17 cellular contexts compared by ENCODE assay signal in genomic region chr9:297795-298119, GRCh38.
DNase-seq lines count a peak whose midpoint lies in the region; ATAC-seq, FAIRE-seq and TF ChIP-seq lines count a peak whose summit lies in the region.
"Had no signal": no experiment of that assay in that cellular context is flagged by ENCODE, and none has a peak within 500 bp of the region (broad histone marks: within the 10 kb centered on the region; RNA-seq: fewer than 3 reads in every experiment).

No MANE protein-coding gene starts in this region.

- POLR2A ChIA-PET in activated CD8-positive, alpha-beta T cell treated with anti-CD3 and anti-CD28 coated beads, Interleukin-2, amount 10 ng/mL, durations not matched to agents 7 days and 5 days (lab: Charles Lee) = interaction anchor here (1.0 to 3.5 kb wide), 3 partner anchors 12 to 26 kb away, joined by 3 to 12 read pairs (median 3); no protein-coding TSS in a partner anchor

- no peak overlapping the region for H4K91ac ChIP-seq in H9 (ENCODE audit: insufficient read length, low read depth, low read length)

- ATAC-seq in activated CD8-positive, alpha-beta T cell treated with anti-CD3 and anti-CD28 coated beads, Interleukin-2, amount 10 ng/mL, durations not matched to agents 7 days and 5 days = no peak
- ATAC-seq in foreskin keratinocyte (peak; percentile 9), body of pancreas (no peak)
- ATAC-seq: HepG2 had no signal

- no peak overlapping the region for H2AFZ ChIP-seq in H9 (ENCODE audit: low read length)

- H3K9me3 ChIP-seq in small intestine (ENCODE audit: control insufficient read depth, low read depth) (no peaks in the 10 kb centered on the region), H9 (ENCODE audit: control insufficient read depth, low read depth, low read length) (no peaks in the 10 kb centered on the region), tibial artery (no peaks in the 10 kb centered on the region), body of pancreas (no peaks in the 10 kb centered on the region)

- H3K27me3 Mint-ChIP-seq in activated naive CD4-positive, alpha-beta T cell treated with anti-CD3 and anti-CD28 coated beads, Interleukin-2, amount 50 U/mL, for 24 hours = no peaks in the 10 kb centered on the region
- no peaks in the 10 kb centered on the region for H3K27me3 Mint-ChIP-seq in activated CD8-positive, alpha-beta T cell treated with anti-CD3 and anti-CD28 coated beads, Interleukin-2, amount 10 ng/mL, durations not matched to agents 7 days and 5 days (ENCODE audit: low read depth)
- H3K27me3 Mint-ChIP-seq in H9 (ENCODE audit: low read depth) = no peaks in the 10 kb centered on the region

- H3K27ac ChIP-seq in foreskin keratinocyte = no peak overlapping the region
- H3K27ac ChIP-seq in small intestine (ENCODE audit: low read depth in 1 of 2, low read length in 1 of 2) = no peak overlapping the region
- no peak overlapping the region for H3K27ac ChIP-seq in H9 (ENCODE audit: insufficient read length, low read depth, low read length)
- H3K27ac ChIP-seq in tibial artery = no peak overlapping the region
- peak overlapping the region in 1 of 4 donors; percentile 54 for H3K27ac ChIP-seq in body of pancreas

- H3K18ac ChIP-seq in H9 (ENCODE audit: insufficient read length, low read depth, low read length) = no peak overlapping the region

- no peak overlapping the region for H3K4me2 ChIP-seq in H9 (ENCODE audit: insufficient read depth, insufficient read length, low read length)

- DNase-seq in activated naive CD4-positive, alpha-beta T cell treated with Interleukin-2 at 50 U/mL for 16 hours = no peak
- DNase-seq in activated CD8-positive, alpha-beta T cell treated with anti-CD3 and anti-CD28 coated beads, Interleukin-2, amount 10 ng/mL, durations not matched to agents 7 days and 5 days = no peak
- DNase-seq in foreskin keratinocyte (no peak), small intestine (no peak), H9 (no peak), tibial artery (no peak), body of pancreas (no peak)
- DNase-seq: activated T-cell treated with anti-CD3 and anti-CD28 coated beads for 4 hours; HCEC 1CT; mesendoderm; NCI-H2081 treated with DMSO at 0.1 percent for 48 hours; NCI-H774; stimulated activated CD4-positive, alpha-beta T cell treated with anti-CD3 and anti-CD28 coated beads, Interleukin-4, amount 100 ng/mL, for 24 hours had no signal

- H3K4me1 Mint-ChIP-seq in activated naive CD4-positive, alpha-beta T cell treated with anti-CD3 and anti-CD28 coated beads, Interleukin-2, amount 50 U/mL, for 24 hours = peaks cover 54% of the 10 kb centered on the region
- H3K4me1 Mint-ChIP-seq in activated CD8-positive, alpha-beta T cell treated with anti-CD3 and anti-CD28 coated beads, Interleukin-2, amount 10 ng/mL, durations not matched to agents 7 days and 5 days (ENCODE audit: low read depth) = peaks cover 47% of the 10 kb centered on the region
- peaks cover 0 to 3% of the 10 kb centered on the region in 2 experiments; a peak in 1 of 4 replicates for H3K4me1 Mint-ChIP-seq in H9

- no peak overlapping the region for H3K23ac ChIP-seq in H9 (ENCODE audit: insufficient read length, low read depth, low read length)

- intact Hi-C loops in tibial artery (cut with DNase I; ENCODE audit: low total_unique reads) (no loop called here), body of pancreas (cut with DNase I) (loop anchor here (10.0 kb wide), 1 partner anchor 57 kb away; no protein-coding TSS in a partner anchor)

- no peaks in the 10 kb centered on the region for H3K36me3 ChIP-seq in small intestine (ENCODE audit: control insufficient read depth in 2 of 2, insufficient read depth in 2 of 2, low read length in 2 of 2)
- no peaks in the 10 kb centered on the region for H3K36me3 ChIP-seq in tibial artery
- H3K36me3 ChIP-seq in body of pancreas (replicated peaks in 1 of 2; ENCODE audit: insufficient read depth in 1 of 2, low read depth in 2 of 2) = no peaks in the 10 kb centered on the region

- no peak overlapping the region for H3K4me3 Mint-ChIP-seq in activated naive CD4-positive, alpha-beta T cell treated with anti-CD3 and anti-CD28 coated beads, Interleukin-2, amount 50 U/mL, for 24 hours
- no peak overlapping the region for H3K4me3 Mint-ChIP-seq in activated CD8-positive, alpha-beta T cell treated with anti-CD3 and anti-CD28 coated beads, Interleukin-2, amount 10 ng/mL, durations not matched to agents 7 days and 5 days
- no peak overlapping the region for H3K4me3 Mint-ChIP-seq in H9

- no peak overlapping the region for H3K4me3 ChIP-seq in small intestine (ENCODE audit: low read depth in 1 of 2, low read length in 2 of 2)
- H3K4me3 ChIP-seq in tibial artery = no peak overlapping the region
- H3K4me3 ChIP-seq in body of pancreas = no peak overlapping the region
- H3K4me3 ChIP-seq: coronary artery had no signal

- H3T11ph ChIP-seq in H9 (ENCODE audit: low read length) = no peak overlapping the region

- no peaks in the 10 kb centered on the region for H3K27me3 ChIP-seq in foreskin keratinocyte
- no peaks in the 10 kb centered on the region for H3K27me3 ChIP-seq in small intestine (ENCODE audit: control insufficient read depth in 2 of 2, insufficient read depth in 2 of 2, low read length in 2 of 2)
- no peaks in the 10 kb centered on the region for H3K27me3 ChIP-seq in H9 (ENCODE audit: insufficient read depth, low read length)
- peaks cover 0 to 2% of the 10 kb centered on the region in 2 donors for H3K27me3 ChIP-seq in tibial artery
- no peaks in the 10 kb centered on the region for H3K27me3 ChIP-seq in body of pancreas

- no peak for TF ChIP-seq CTCF in foreskin keratinocyte (conservative IDR thresholded peaks at IDR 0.05)
- no peak for TF ChIP-seq CTCF in H9 (conservative IDR thresholded peaks at IDR 0.05)
- no peak for TF ChIP-seq CTCF in tibial artery (IDR thresholded peaks at IDR 0.05)
- no peak for TF ChIP-seq CTCF in body of pancreas (IDR thresholded peaks at IDR 0.05)

- no peak overlapping the region for H4K5ac ChIP-seq in H9 (ENCODE audit: insufficient read length, low read depth, low read length)

- H2AK5ac ChIP-seq in H9 (ENCODE audit: insufficient read length, low read length) = no peak overlapping the region

- no peak overlapping the region for H3K4ac ChIP-seq in H9 (ENCODE audit: low read depth, low read length)

- no peak overlapping the region for H2BK120ac ChIP-seq in H9 (ENCODE audit: low read depth, low read length, poor library complexity, severe bottlenecking)

- H4K8ac ChIP-seq in H9 (replicated peaks; ENCODE audit: insufficient read length, low read depth, low read length) = no peak overlapping the region

- H2BK20ac ChIP-seq in H9 (ENCODE audit: low read depth, low read length, poor library complexity, severe bottlenecking) = no peak overlapping the region

- no peak overlapping the region for H3K9ac ChIP-seq in H9 (ENCODE audit: extremely low read depth, insufficient read length, low read length)

- no peaks in the 10 kb centered on the region for H3K79me1 ChIP-seq in H9 (ENCODE audit: insufficient read depth, low read depth, low read length, poor library complexity, severe bottlenecking)

- no peak overlapping the region for H2BK5ac ChIP-seq in H9 (ENCODE audit: insufficient read length, low read length)

- peak overlapping the region; percentile 86 for H3K27ac Mint-ChIP-seq in activated naive CD4-positive, alpha-beta T cell treated with anti-CD3 and anti-CD28 coated beads, Interleukin-2, amount 50 U/mL, for 24 hours
- H3K27ac Mint-ChIP-seq in activated CD8-positive, alpha-beta T cell treated with anti-CD3 and anti-CD28 coated beads, Interleukin-2, amount 10 ng/mL, durations not matched to agents 7 days and 5 days = peak overlapping the region; percentile 70
- no peak overlapping the region for H3K27ac Mint-ChIP-seq in H9

- no peaks in the 10 kb centered on the region for H3K9me3 Mint-ChIP-seq in activated naive CD4-positive, alpha-beta T cell treated with anti-CD3 and anti-CD28 coated beads, Interleukin-2, amount 50 U/mL, for 24 hours
- no peaks in the 10 kb centered on the region for H3K9me3 Mint-ChIP-seq in activated CD8-positive, alpha-beta T cell treated with anti-CD3 and anti-CD28 coated beads, Interleukin-2, amount 10 ng/mL, durations not matched to agents 7 days and 5 days (ENCODE audit: insufficient read depth)
- no peaks in the 10 kb centered on the region; a peak in 1 of 5 replicates for H3K9me3 Mint-ChIP-seq in H9

- no peak for FAIRE-seq in small intestine (lab: Jason Lieb, UNC)
- FAIRE-seq: astrocyte, HepG2 had no signal

- H2BK15ac ChIP-seq in H9 (ENCODE audit: low read depth, low read length) = no peak overlapping the region

- no peaks in the 10 kb centered on the region for H4K20me1 ChIP-seq in H9 (ENCODE audit: control insufficient read depth, insufficient read depth, insufficient read length)

- no peak overlapping the region for H2BK12ac ChIP-seq in H9 (ENCODE audit: insufficient read length, low read depth, low read length)

- TF ChIP-seq POLR2A in body of pancreas (IDR thresholded peaks at IDR 0.05) = no peak

- CTCF ChIA-PET in activated CD8-positive, alpha-beta T cell treated with anti-CD3 and anti-CD28 coated beads, Interleukin-2, amount 10 ng/mL, durations not matched to agents 7 days and 5 days (lab: Charles Lee) = interaction anchor here (0.8 to 2.4 kb wide), 3 partner anchors 12 to 56 kb away, joined by 3 to 6 read pairs (median 4); no protein-coding TSS in a partner anchor

- H3K14ac ChIP-seq in H9 (ENCODE audit: insufficient read depth, low read length) = no peak overlapping the region

- no peak overlapping the region for H3K56ac ChIP-seq in H9 (ENCODE audit: insufficient read length, low read depth, low read length)

- no peaks in the 10 kb centered on the region for H3K79me2 ChIP-seq in H9 (ENCODE audit: insufficient read depth, low read length)

- peaks cover 29% of the 10 kb centered on the region for H3K36me3 Mint-ChIP-seq in activated naive CD4-positive, alpha-beta T cell treated with anti-CD3 and anti-CD28 coated beads, Interleukin-2, amount 50 U/mL, for 24 hours
- peaks cover 90% of the 10 kb centered on the region for H3K36me3 Mint-ChIP-seq in activated CD8-positive, alpha-beta T cell treated with anti-CD3 and anti-CD28 coated beads, Interleukin-2, amount 10 ng/mL, durations not matched to agents 7 days and 5 days (ENCODE audit: low read depth)
- no peaks in the 10 kb centered on the region for H3K36me3 Mint-ChIP-seq in H9 (ENCODE audit: insufficient read depth in 1 of 3, low read depth in 3 of 3)

- no peaks in the 10 kb centered on the region for H3K23me2 ChIP-seq in H9 (ENCODE audit: insufficient read length, low read depth, low read length, poor library complexity, severe bottlenecking)

- H3K4me1 ChIP-seq in foreskin keratinocyte = peaks cover 5% of the 10 kb centered on the region
- no peaks in the 10 kb centered on the region for H3K4me1 ChIP-seq in small intestine (ENCODE audit: control insufficient read depth in 2 of 2, insufficient read depth in 1 of 2, low read depth in 1 of 2, low read length in 1 of 2)
- H3K4me1 ChIP-seq in H9 (ENCODE audit: insufficient read depth, low read length) = no peaks in the 10 kb centered on the region
- H3K4me1 ChIP-seq in tibial artery = no peaks in the 10 kb centered on the region
- no peaks in the 10 kb centered on the region for H3K4me1 ChIP-seq in body of pancreas

Comparison
In these comparisons a context has a peak if more than half of its experiments do, and no peak if none do; other contexts are left out.
1. H3K27ac Mint-ChIP-seq: peak in activated naive CD4-positive, alpha-beta T cell treated with anti-CD3 and anti-CD28 coated beads, Interleukin-2, amount 50 U/mL, for 24 hours (single experiment) and activated CD8-positive, alpha-beta T cell treated with anti-CD3 and anti-CD28 coated beads, Interleukin-2, amount 10 ng/mL, durations not matched to agents 7 days and 5 days (single experiment); none in H9 (0 of 3).